In the genomic region with DNA sequence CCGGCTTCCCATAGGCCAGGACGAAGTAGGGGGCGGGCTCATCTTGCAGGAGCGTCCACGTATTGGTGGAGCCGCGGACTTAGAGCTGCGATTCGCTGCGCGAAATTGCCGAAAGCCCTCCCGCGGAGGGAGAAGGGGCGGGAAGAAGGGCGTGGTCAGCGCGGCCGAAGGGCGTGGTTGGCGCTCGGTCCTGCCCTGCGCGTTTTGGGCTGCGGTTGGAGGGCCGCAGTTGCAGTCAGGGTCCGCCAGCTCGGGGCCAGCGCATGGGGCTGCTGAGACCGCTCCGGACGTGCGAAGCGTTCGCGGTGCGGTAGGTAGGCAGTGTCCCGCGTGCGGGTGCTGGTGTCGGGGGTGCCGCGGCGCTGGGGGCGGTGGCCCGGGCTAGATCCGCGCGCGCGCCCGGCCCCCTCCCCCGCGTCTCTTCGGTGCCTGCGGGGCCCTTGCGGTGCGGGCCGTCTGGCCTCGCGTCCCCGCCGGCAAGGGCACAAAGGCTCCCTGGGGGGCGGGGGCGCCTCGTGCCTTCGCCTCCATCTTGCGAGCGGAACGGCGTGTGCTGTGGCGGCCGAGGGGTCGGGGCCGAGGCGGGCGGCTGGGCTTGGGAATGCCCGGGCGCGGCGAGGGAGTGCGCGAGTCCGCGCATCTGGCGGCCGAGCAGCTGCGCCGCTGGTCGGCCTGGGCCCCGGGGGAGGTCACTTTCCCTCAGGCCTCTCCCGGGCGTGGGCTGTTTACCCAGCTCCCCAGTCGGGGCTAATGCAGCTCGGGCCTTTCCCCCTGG, we compare ENCODE assay signal across 8 cellular contexts. TPM values are rescaled to one million over a fixed set of nuclear protein-coding genes. Genes with fewer than 3 reads are reported as not detected.
DNase-seq lines count a peak whose midpoint lies in the region; FAIRE-seq and TF ChIP-seq lines count a peak whose summit lies in the region.

A gene with protein sequence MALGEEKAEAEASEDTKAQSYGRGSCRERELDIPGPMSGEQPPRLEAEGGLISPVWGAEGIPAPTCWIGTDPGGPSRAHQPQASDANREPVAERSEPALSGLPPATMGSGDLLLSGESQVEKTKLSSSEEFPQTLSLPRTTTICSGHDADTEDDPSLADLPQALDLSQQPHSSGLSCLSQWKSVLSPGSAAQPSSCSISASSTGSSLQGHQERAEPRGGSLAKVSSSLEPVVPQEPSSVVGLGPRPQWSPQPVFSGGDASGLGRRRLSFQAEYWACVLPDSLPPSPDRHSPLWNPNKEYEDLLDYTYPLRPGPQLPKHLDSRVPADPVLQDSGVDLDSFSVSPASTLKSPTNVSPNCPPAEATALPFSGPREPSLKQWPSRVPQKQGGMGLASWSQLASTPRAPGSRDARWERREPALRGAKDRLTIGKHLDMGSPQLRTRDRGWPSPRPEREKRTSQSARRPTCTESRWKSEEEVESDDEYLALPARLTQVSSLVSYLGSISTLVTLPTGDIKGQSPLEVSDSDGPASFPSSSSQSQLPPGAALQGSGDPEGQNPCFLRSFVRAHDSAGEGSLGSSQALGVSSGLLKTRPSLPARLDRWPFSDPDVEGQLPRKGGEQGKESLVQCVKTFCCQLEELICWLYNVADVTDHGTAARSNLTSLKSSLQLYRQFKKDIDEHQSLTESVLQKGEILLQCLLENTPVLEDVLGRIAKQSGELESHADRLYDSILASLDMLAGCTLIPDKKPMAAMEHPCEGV (plus strand): TSS at position 202 of the 775 bp plus-strand sequence. CDS start 13,029 bp downstream, outside the sequence.

- H3K4me2 ChIP-seq in MM.1S (ENCODE audit: low read depth, low read length): peak within 1 kb of the TSS; percentile 81

- H4K20me1 ChIP-seq in MM.1S (ENCODE audit: insufficient read depth, low read length): no peaks in the 10 kb centered on the region

- no peaks in the 10 kb centered on the region for H3K9me2 ChIP-seq in MM.1S (replicated peaks; ENCODE audit: insufficient read depth, low read length)

- peaks cover 57% of the 10 kb centered on the region for H3K4me1 Mint-ChIP-seq in nephron progenitor cell
- H3K4me1 Mint-ChIP-seq in stimulated activated naive CD8-positive, alpha-beta T cell treated with anti-CD3 and anti-CD28 coated beads, Interleukin-15, Interleukin-2, amounts not matched to agents 100 ng/mL and 50 ng/mL, for 24 hours (ENCODE audit: low read depth): peaks cover 60% of the 10 kb centered on the region

- H3K4me3 Mint-ChIP-seq in nephron progenitor cell: peak within 1 kb of the TSS; percentile 95
- peak within 1 kb of the TSS; percentile 93 for H3K4me3 Mint-ChIP-seq in stimulated activated naive CD8-positive, alpha-beta T cell treated with anti-CD3 and anti-CD28 coated beads, Interleukin-15, Interleukin-2, amounts not matched to agents 100 ng/mL and 50 ng/mL, for 24 hours

- TF ChIP-seq CTCF in MM.1S (IDR thresholded peaks at IDR 0.05; ENCODE audit: low read length) (no peak), fibroblast of villous mesenchyme (IDR thresholded peaks at IDR 0.05; ENCODE audit: insufficient read depth, low read depth, low read length) (no peak), nephron progenitor cell (IDR thresholded peaks at IDR 0.05) (no peak)

- H2AFZ ChIP-seq in MM.1S (ENCODE audit: low read length): peak within 1 kb of the TSS; percentile 73

- peaks cover 9% of the 10 kb centered on the region for H3K36me3 Mint-ChIP-seq in nephron progenitor cell (ENCODE audit: low read depth)
- no peaks in the 10 kb centered on the region for H3K36me3 Mint-ChIP-seq in stimulated activated naive CD8-positive, alpha-beta T cell treated with anti-CD3 and anti-CD28 coated beads, Interleukin-15, Interleukin-2, amounts not matched to agents 100 ng/mL and 50 ng/mL, for 24 hours (ENCODE audit: low read depth)

- FAIRE-seq in G401.6 (lab: Jason Lieb, UNC): peak; percentile 97

- peaks cover 53% of the 10 kb centered on the region for H3K4me1 ChIP-seq in MM.1S (ENCODE audit: low read length)

- no peaks in the 10 kb centered on the region for H3K36me3 ChIP-seq in MM.1S (replicated peaks; ENCODE audit: insufficient read depth, low read length)

- peak within 1 kb of the TSS; percentile 78 for H3K4me3 ChIP-seq in MM.1S (ENCODE audit: low read length)
- H3K4me3 ChIP-seq in fibroblast of villous mesenchyme (ENCODE audit: low read depth, low read length): peak within 1 kb of the TSS; percentile 77

- peak within 1 kb of the TSS; percentile 57 for H3K9ac ChIP-seq in MM.1S (ENCODE audit: low read length)

- H3K27ac Mint-ChIP-seq in nephron progenitor cell: peak within 1 kb of the TSS; percentile 75
- H3K27ac Mint-ChIP-seq in stimulated activated naive CD8-positive, alpha-beta T cell treated with anti-CD3 and anti-CD28 coated beads, Interleukin-15, Interleukin-2, amounts not matched to agents 100 ng/mL and 50 ng/mL, for 24 hours: peak within 1 kb of the TSS; percentile 81

- H3K27me3 Mint-ChIP-seq in nephron progenitor cell (ENCODE audit: low read depth, poor library complexity): peaks cover 14% of the 10 kb centered on the region
- H3K27me3 Mint-ChIP-seq in stimulated activated naive CD8-positive, alpha-beta T cell treated with anti-CD3 and anti-CD28 coated beads, Interleukin-15, Interleukin-2, amounts not matched to agents 100 ng/mL and 50 ng/mL, for 24 hours: no peaks in the 10 kb centered on the region

- peak within 1 kb of the TSS; percentile 65; the same call in 1 of the 2 replicates for H3K27ac ChIP-seq in MM.1S (ENCODE audit: low read length)

- peaks cover 6% of the 10 kb centered on the region for H3K9me3 Mint-ChIP-seq in nephron progenitor cell
- H3K9me3 Mint-ChIP-seq in stimulated activated naive CD8-positive, alpha-beta T cell treated with anti-CD3 and anti-CD28 coated beads, Interleukin-15, Interleukin-2, amounts not matched to agents 100 ng/mL and 50 ng/mL, for 24 hours: no peaks in the 10 kb centered on the region

- no peaks in the 10 kb centered on the region for H3K9me3 ChIP-seq in MM.1S (replicated peaks; ENCODE audit: insufficient read depth, low read length)

- peaks cover 49% of the 10 kb centered on the region for H3K79me2 ChIP-seq in MM.1S (ENCODE audit: low read length)

- peaks cover 25% of the 10 kb centered on the region for H3F3A ChIP-seq in MM.1S (ENCODE audit: insufficient read depth, low read length)

- DNase-seq in HCEC 1CT (peak; percentile 98), MM.1S (peak; percentile 98), SHP77 treated with DMSO at 0.1 percent for 48 hours (lab: John Stamatoyannopoulos, UW) (peak; percentile 85), activated gamma-delta T cell treated with Interleukin-2 at 50 U/mL for 16 hours (peak; percentile 95), fibroblast of villous mesenchyme (ENCODE audit: low read depth) (peak; percentile 97), nephron progenitor cell (peak; percentile 97)

- H3K27me3 ChIP-seq in MM.1S (replicated peaks; ENCODE audit: insufficient read depth, low read length): no peaks in the 10 kb centered on the region

RNA-seq across cellular contexts. Expression of the gene that starts here (rescaled TPM):
- 8.1 and 9.9 TPM in 2 replicates for total RNA-seq in fibroblast of villous mesenchyme

Comparison
In these comparisons a context has a peak if more than half of its experiments do, and no peak if none do; other contexts are left out.
1. Peak in every context shown above with its lines: DNase-seq, H3K4me3 ChIP-seq and H3K27ac ChIP-seq.